Comparison of ENCODE assay signal across 18 cellular contexts in the genomic region with DNA sequence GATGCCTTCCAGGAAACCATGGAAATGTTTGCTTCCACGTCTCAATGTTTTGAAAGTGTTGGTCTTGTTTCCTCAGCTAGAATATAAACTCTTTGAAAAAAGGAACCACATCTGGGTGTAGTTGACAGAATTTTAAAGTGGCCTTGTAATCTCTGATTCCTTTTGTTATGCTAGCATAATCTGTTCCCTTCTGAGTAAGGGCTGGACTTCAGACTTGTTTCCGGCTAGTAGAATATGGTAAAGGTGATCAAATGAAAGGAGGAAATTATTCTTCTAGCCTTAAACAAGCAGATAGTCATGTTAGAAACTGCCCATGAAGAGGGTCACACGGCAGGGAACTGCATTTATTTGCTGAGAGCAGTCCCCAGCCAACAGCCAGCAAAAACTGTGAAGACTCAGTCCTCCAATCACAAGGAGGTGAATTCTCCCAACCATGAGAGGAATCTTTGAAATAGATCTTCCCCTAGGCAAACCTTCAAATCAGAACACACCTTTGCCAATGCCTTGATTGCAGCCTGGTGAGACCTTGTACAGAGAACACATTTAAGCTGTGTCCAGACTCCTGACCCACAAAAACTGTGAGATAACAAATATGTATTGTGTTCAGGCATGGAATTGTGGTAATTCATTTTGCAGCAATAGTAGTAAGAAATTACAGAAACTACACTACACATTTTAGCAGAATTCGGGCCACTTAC.
DNase-seq lines count a peak whose midpoint lies in the region; ATAC-seq and TF ChIP-seq lines count a peak whose summit lies in the region.
"Had no signal": no experiment of that assay in that cellular context is flagged by ENCODE, and none has a peak within 500 bp of the region (broad histone marks: within the 10 kb centered on the region; RNA-seq: fewer than 3 reads in every experiment).

No MANE protein-coding gene starts in this region.

- H3K9me2 ChIP-seq in GM23338 (ENCODE audit: insufficient read depth) = peaks cover 7% of the 10 kb centered on the region; the same call in 1 of the 2 replicates

- no peaks in the 10 kb centered on the region for H3K27me3 Mint-ChIP-seq in GM23338 (ENCODE audit: insufficient read depth, low read depth, poor library complexity)

- H3K9me3 ChIP-seq in mucosa of descending colon (no peaks in the 10 kb centered on the region), stomach (no peaks in the 10 kb centered on the region), right atrium auricular region (no peaks in the 10 kb centered on the region)
- H3K9me3 ChIP-seq: HAP-1 had no signal

- H3K36me3 ChIP-seq in GM23338 (ENCODE audit: insufficient read depth) (no peaks in the 10 kb centered on the region), mucosa of descending colon (ENCODE audit: low read depth) (no peaks in the 10 kb centered on the region), stomach (no peaks in the 10 kb centered on the region), right atrium auricular region (no peaks in the 10 kb centered on the region)
- H3K36me3 ChIP-seq: HAP-1 had no signal

- 36 to 56% (median 51%) methylated on average over 4 of the region's 4 CpGs for WGBS in stomach, 5 donors

- H3K9me3 Mint-ChIP-seq in GM23338 = no peaks in the 10 kb centered on the region

- no peak for TF ChIP-seq CTCF in GM23338 (conservative IDR thresholded peaks at IDR 0.05; ENCODE audit: low read depth in 2 of 2)
- TF ChIP-seq CTCF in mucosa of descending colon (IDR thresholded peaks at IDR 0.05) = no peak
- TF ChIP-seq CTCF in stomach (IDR thresholded peaks at IDR 0.05) = no peak
- no peak for TF ChIP-seq CTCF in right atrium auricular region (IDR thresholded peaks at IDR 0.05)

- DNase-seq in GM23338 (ENCODE audit: low spot score) (no peak), epithelial cell of prostate (ENCODE audit: low read depth, low spot score) (no peak), mucosa of descending colon (peak in 2 of 3 donors; percentile 35 to 42), stomach (no peak), right atrium auricular region (ENCODE audit: low spot score) (no peak), cardiac septum (ENCODE audit: low spot score) (no peak), NCI-H510A (lab: John Stamatoyannopoulos, UW) (no peak)
- DNase-seq: C1 segment of cervical spinal cord; CD4-positive, alpha-beta memory T cell; DMS 273 treated with DMSO at 0.1 percent for 48 hours; DMS79; EL; GDM1; GOT3; HFFc6 had no signal

- no peak overlapping the region for H3K4me2 ChIP-seq in GM23338

- ATAC-seq in GM23338 (no peak), mucosa of descending colon (peak; percentile 67), HG02973 (IDR thresholded peaks at IDR 0.05; ENCODE audit: unreplicated experiment) (no peak)
- ATAC-seq: GM12878 had no signal

- H3K27me3 ChIP-seq in GM23338 (ENCODE audit: insufficient read depth) = no peaks in the 10 kb centered on the region
- no peaks in the 10 kb centered on the region for H3K27me3 ChIP-seq in stomach
- H3K27me3 ChIP-seq in right atrium auricular region = no peaks in the 10 kb centered on the region

- no peaks in the 10 kb centered on the region for H3K4me1 ChIP-seq in GM23338 (ENCODE audit: insufficient read depth)
- peaks cover 26% of the 10 kb centered on the region for H3K4me1 ChIP-seq in mucosa of descending colon (ENCODE audit: low read depth)
- H3K4me1 ChIP-seq in stomach = peaks cover 0 to 14% (median 6%) of the 10 kb centered on the region in 4 donors
- no peaks in the 10 kb centered on the region for H3K4me1 ChIP-seq in right atrium auricular region
- H3K4me1 ChIP-seq: HAP-1 had no signal

- H3K27ac ChIP-seq in GM23338 (ENCODE audit: low read depth) = no peak overlapping the region
- peak overlapping the region; percentile 15 for H3K27ac ChIP-seq in epithelial cell of prostate
- H3K27ac ChIP-seq in stomach = peak overlapping the region; percentile 25 to 86 (median 55)
- no peak overlapping the region for H3K27ac ChIP-seq in right atrium auricular region

- H3K79me2 ChIP-seq in GM23338 (replicated peaks; ENCODE audit: insufficient read depth) = no peaks in the 10 kb centered on the region

- no peak for TF ChIP-seq POLR2A in stomach (IDR thresholded peaks at IDR 0.05)

- intact Hi-C loops in mucosa of descending colon (cut with DNase I, micrococcal nuclease) = no loop called here
- intact Hi-C loops in stomach (cut with DNase I; ENCODE audit: low total_unique reads) = no loop called here
- intact Hi-C loops in cardiac septum (cut with DNase I) = no loop called here

- no peak overlapping the region for H3K4me3 Mint-ChIP-seq in GM23338
- H3K4me3 Mint-ChIP-seq: CD4-positive, alpha-beta memory T cell; HFFc6 had no signal

- H3F3A ChIP-seq in GM23338 (replicated peaks; ENCODE audit: low read depth) = no peaks in the 10 kb centered on the region

- H3K4me3 ChIP-seq in GM23338 = no peak overlapping the region
- H3K4me3 ChIP-seq in mucosa of descending colon = no peak overlapping the region
- H3K4me3 ChIP-seq in stomach = no peak overlapping the region
- H3K4me3 ChIP-seq in right atrium auricular region = no peak overlapping the region
- H3K4me3 ChIP-seq: GM12878, HAP-1 had no signal

- no peak overlapping the region for H3K27ac Mint-ChIP-seq in GM23338
- H3K27ac Mint-ChIP-seq: CD4-positive, alpha-beta memory T cell; HFFc6 had no signal

- H4K20me1 ChIP-seq in GM23338 (replicated peaks; ENCODE audit: insufficient read depth) = no peaks in the 10 kb centered on the region

- no peak for TF ChIP-seq EP300 in stomach (IDR thresholded peaks at IDR 0.05)

- no peaks in the 10 kb centered on the region for H3K36me3 Mint-ChIP-seq in GM23338 (ENCODE audit: low read depth)
- H3K36me3 Mint-ChIP-seq: CD4-positive, alpha-beta memory T cell had no signal

- H2AFZ ChIP-seq in GM23338 = peak overlapping the region; percentile 24; the same call in 1 of the 2 replicates

- H3K4me1 Mint-ChIP-seq in GM23338 = peaks cover 3% of the 10 kb centered on the region; the same call in 2 of the 3 replicates
- H3K4me1 Mint-ChIP-seq: CD4-positive, alpha-beta memory T cell had no signal

TF ChIP-seq in GM23338, 12 proteins besides CTCF, POLR2A, EP300 and RAD21:
- TF ChIP-seq, protein P1, sequence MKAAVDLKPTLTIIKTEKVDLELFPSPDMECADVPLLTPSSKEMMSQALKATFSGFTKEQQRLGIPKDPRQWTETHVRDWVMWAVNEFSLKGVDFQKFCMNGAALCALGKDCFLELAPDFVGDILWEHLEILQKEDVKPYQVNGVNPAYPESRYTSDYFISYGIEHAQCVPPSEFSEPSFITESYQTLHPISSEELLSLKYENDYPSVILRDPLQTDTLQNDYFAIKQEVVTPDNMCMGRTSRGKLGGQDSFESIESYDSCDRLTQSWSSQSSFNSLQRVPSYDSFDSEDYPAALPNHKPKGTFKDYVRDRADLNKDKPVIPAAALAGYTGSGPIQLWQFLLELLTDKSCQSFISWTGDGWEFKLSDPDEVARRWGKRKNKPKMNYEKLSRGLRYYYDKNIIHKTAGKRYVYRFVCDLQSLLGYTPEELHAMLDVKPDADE (IDR thresholded peaks at IDR 0.05) = no peak
- no peak for TF ChIP-seq CREB1 (CRISPR knock-in tag; IDR thresholded peaks at IDR 0.05; ENCODE audit: low read depth)
- TF ChIP-seq, protein P2, sequence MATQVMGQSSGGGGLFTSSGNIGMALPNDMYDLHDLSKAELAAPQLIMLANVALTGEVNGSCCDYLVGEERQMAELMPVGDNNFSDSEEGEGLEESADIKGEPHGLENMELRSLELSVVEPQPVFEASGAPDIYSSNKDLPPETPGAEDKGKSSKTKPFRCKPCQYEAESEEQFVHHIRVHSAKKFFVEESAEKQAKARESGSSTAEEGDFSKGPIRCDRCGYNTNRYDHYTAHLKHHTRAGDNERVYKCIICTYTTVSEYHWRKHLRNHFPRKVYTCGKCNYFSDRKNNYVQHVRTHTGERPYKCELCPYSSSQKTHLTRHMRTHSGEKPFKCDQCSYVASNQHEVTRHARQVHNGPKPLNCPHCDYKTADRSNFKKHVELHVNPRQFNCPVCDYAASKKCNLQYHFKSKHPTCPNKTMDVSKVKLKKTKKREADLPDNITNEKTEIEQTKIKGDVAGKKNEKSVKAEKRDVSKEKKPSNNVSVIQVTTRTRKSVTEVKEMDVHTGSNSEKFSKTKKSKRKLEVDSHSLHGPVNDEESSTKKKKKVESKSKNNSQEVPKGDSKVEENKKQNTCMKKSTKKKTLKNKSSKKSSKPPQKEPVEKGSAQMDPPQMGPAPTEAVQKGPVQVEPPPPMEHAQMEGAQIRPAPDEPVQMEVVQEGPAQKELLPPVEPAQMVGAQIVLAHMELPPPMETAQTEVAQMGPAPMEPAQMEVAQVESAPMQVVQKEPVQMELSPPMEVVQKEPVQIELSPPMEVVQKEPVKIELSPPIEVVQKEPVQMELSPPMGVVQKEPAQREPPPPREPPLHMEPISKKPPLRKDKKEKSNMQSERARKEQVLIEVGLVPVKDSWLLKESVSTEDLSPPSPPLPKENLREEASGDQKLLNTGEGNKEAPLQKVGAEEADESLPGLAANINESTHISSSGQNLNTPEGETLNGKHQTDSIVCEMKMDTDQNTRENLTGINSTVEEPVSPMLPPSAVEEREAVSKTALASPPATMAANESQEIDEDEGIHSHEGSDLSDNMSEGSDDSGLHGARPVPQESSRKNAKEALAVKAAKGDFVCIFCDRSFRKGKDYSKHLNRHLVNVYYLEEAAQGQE (IDR thresholded peaks at IDR 0.05; ENCODE audit: unreplicated experiment) = no peak
- TF ChIP-seq EZH2phosphoT487 (IDR thresholded peaks at IDR 0.05; ENCODE audit: unreplicated experiment) = no peak
- TF ChIP-seq STAT1 (IDR thresholded peaks at IDR 0.05; ENCODE audit: unreplicated experiment) = no peak
- no peak for TF ChIP-seq EZH2 (IDR thresholded peaks at IDR 0.05; ENCODE audit: low read depth, unreplicated experiment)

Comparison
In these comparisons a context has a peak if more than half of its experiments do, and no peak if none do; other contexts are left out.
1. DNase-seq: peak in mucosa of descending colon (2 of 3); none in GM23338 (single experiment), epithelial cell of prostate (single experiment), stomach (single experiment), right atrium auricular region (single experiment), cardiac septum (single experiment) and NCI-H510A (single experiment).
2. H3K27ac ChIP-seq: peak in epithelial cell of prostate (single experiment) and stomach (5 of 5); none in GM23338 (single experiment) and right atrium auricular region (0 of 2).